Comparison of ENCODE assay signal across 23 cellular contexts in genomic region chr1:56160916-56161315, GRCh38.
"Had no signal": no experiment of that assay in that cellular context is flagged by ENCODE, and none has a peak within 500 bp of the region (broad histone marks: within the 10 kb centered on the region; RNA-seq: fewer than 3 reads in every experiment).

No MANE protein-coding gene starts in this region.

- H3K36me3 ChIP-seq: MG63 had no signal

- ATAC-seq: HepG2 had no signal

- H3K9me3 ChIP-seq: MG63, SK-N-SH had no signal

- H3K4me3 ChIP-seq: MG63 had no signal

- H3K27me3 ChIP-seq: MG63 had no signal

- H3K9ac ChIP-seq: SK-N-SH had no signal

- DNase-seq: IMR-90, Karpas-422, KG1, MG63, NCI-H1092, NCI-H1105 treated with DMSO at 0.1 percent for 48 hours, NCI-H1417 treated with DMSO at 0.1 percent for 48 hours, NCI-H146, NCI-H1694 treated with DMSO at 0.1 percent for 48 hours, NCI-H1930, NCI-H2081, NCI-H2107, NCI-H226, NCI-H446, NCI-H510A, NCI-H524 treated with DMSO at 0.1 percent for 48 hours, NCI-H69, NCI-H774, RPMI8226, SHP77, SK-N-SH, SW 1271 had no signal

- H3K4me2 ChIP-seq: SK-N-SH had no signal
